13 cellular contexts compared by ENCODE assay signal in the genomic region with DNA sequence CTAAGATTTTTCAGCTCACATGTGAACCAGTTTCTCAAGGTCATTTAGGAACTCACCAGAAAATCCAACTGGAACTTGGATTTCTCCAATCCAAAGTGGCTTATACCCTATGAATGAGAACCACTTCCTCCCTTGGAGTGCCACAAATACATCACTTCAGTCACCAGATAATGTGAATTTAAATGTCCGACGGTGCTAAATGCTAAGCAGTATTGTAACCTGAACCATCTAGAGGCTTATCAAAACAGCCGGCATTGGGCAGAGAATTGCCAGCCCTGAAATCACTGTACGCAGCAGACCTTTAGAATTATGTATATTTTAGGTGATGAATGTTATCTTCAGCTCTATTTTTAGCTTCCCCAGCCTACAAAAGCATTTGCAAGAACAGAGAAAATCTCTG.
"Had no signal": no experiment of that assay in that cellular context is flagged by ENCODE, and none has a peak within 500 bp of the region (broad histone marks: within the 10 kb centered on the region; RNA-seq: fewer than 3 reads in every experiment).

No MANE protein-coding gene starts in this region.

- H3K4me3 ChIP-seq: adrenal gland, heart right ventricle, psoas muscle, thoracic aorta had no signal

- H3K27ac ChIP-seq: adrenal gland, heart right ventricle, psoas muscle, thoracic aorta had no signal

- H3K27me3 ChIP-seq: adrenal gland had no signal

- DNase-seq: activated B cell treated with CpG ODN at 0.5 μM for 24 hours; activated CD4-positive, alpha-beta T cell treated with anti-CD3 and anti-CD28 coated beads, Interleukin-2, amount 10 ng/mL, durations not matched to agents 7 days and 5 days; activated CD8-positive, alpha-beta memory T cell treated with anti-CD3 and anti-CD28 coated beads for 24 hours; activated naive CD4-positive, alpha-beta T cell treated with Interleukin-2 at 50 U/mL for 16 hours; adrenal gland; effector memory CD4-positive, alpha-beta T cell; heart right ventricle; mammary epithelial cell; occipital lobe; psoas muscle; stimulated activated CD4-positive, alpha-beta T cell treated with anti-CD3 and anti-CD28 coated beads, Interleukin-4, amount 100 ng/mL, for 24 hours; stimulated activated naive CD8-positive, alpha-beta T cell treated with anti-CD3 and anti-CD28 coated beads, Interleukin-15, amount 100 ng/mL, for 72 hours had no signal

- H3K36me3 ChIP-seq: adrenal gland, heart right ventricle, thoracic aorta had no signal

- H3K9me3 ChIP-seq: adrenal gland, psoas muscle, thoracic aorta had no signal

- H3K4me1 ChIP-seq: adrenal gland, psoas muscle had no signal
